Comparison of ENCODE assay signal across 1 cellular context in the genomic region with DNA sequence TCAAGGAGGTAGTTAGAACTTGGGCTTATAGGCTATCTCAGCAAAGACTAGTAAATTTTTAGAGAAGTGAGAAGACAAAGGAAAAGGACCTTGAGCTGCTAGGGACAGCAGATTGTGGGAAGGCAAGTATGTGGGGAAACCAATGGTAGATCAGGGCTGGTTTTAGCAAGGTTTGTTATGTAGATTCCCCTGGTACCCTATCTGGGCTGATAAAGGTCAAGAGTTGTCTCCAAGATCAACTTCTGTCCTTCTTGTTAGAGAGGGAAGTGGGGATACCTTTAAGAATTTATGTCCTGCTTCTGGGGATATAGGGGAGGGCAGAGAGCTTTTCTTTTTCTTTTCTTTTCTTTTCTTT.
TF ChIP-seq lines count a peak whose summit lies in the region.

No MANE protein-coding gene starts in this region.

TF ChIP-seq in SK-N-SH treated with all-trans-retinoic acid at 6 μM for 48 hours, 23 proteins besides CTCF, POLR2A, EP300 and RAD21:
- TF ChIP-seq ZNF70 (CRISPR knock-in tag; IDR thresholded peaks at IDR 0.05): no peak
